Comparison of ENCODE assay signal across 12 cellular contexts in genomic region chr18:68662779-68663178, GRCh38. TPM values are rescaled to one million over a fixed set of nuclear protein-coding genes. Genes with fewer than 3 reads are reported as not detected.
DNase-seq lines count a peak whose midpoint lies in the region; ATAC-seq and TF ChIP-seq lines count a peak whose summit lies in the region.
"Had no signal": no experiment of that assay in that cellular context is flagged by ENCODE, and none has a peak within 500 bp of the region (broad histone marks: within the 10 kb centered on the region; RNA-seq: fewer than 3 reads in every experiment).

No MANE protein-coding gene starts in this region.

- ATAC-seq in HG02852 (IDR thresholded peaks at IDR 0.05; ENCODE audit: unreplicated experiment): no peak
- ATAC-seq: activated T-helper 17 cell treated with anti-CD3 and anti-CD28 coated beads, Interleukin-2, amount 50 U/mL, for 72 hours had no signal

- intact Hi-C loops in MCF 10A (cut with micrococcal nuclease): loop anchor here (10.0 kb wide), 1 partner anchor 1558 kb away; no protein-coding TSS in a partner anchor
- intact Hi-C loops in breast epithelium (cut with DNase I; ENCODE audit: low total_unique reads): no loop called here

- H3K27ac Mint-ChIP-seq in MCF 10A (ENCODE audit: low read depth, unreplicated experiment): no peak overlapping the region
- H3K27ac Mint-ChIP-seq in endodermal cell: no peak overlapping the region
- H3K27ac Mint-ChIP-seq: activated T-helper 17 cell treated with anti-CD3 and anti-CD28 coated beads, Interleukin-2, amount 50 U/mL, for 72 hours; dendritic cell treated with granulocyte-macrophage colony-stimulating factor and Interleukin-4, amounts not matched to agents 40 ng/mL and 50 ng/mL, for 4 days had no signal

- H3K9me3 ChIP-seq in breast epithelium (no peaks in the 10 kb centered on the region), endodermal cell (ENCODE audit: control insufficient read depth, low read length) (no peaks in the 10 kb centered on the region)

- H3K4me3 Mint-ChIP-seq in MCF 10A (ENCODE audit: unreplicated experiment): no peak overlapping the region
- no peak overlapping the region for H3K4me3 Mint-ChIP-seq in endodermal cell
- H3K4me3 Mint-ChIP-seq: activated T-helper 17 cell treated with anti-CD3 and anti-CD28 coated beads, Interleukin-2, amount 50 U/mL, for 72 hours; dendritic cell treated with granulocyte-macrophage colony-stimulating factor and Interleukin-4, amounts not matched to agents 40 ng/mL and 50 ng/mL, for 4 days had no signal

- no peak overlapping the region for H3K9ac ChIP-seq in endodermal cell (ENCODE audit: extremely low read depth, low read length, poor library complexity, severe bottlenecking)

- no peaks in the 10 kb centered on the region for H3K36me3 ChIP-seq in breast epithelium
- no peaks in the 10 kb centered on the region for H3K36me3 ChIP-seq in endodermal cell (ENCODE audit: control insufficient read depth, insufficient read depth, low read length)
- no peaks in the 10 kb centered on the region for H3K36me3 ChIP-seq in H7 (replicated peaks; ENCODE audit: control insufficient read depth, insufficient read depth, low read length)

- H3K27me3 Mint-ChIP-seq in MCF 10A (ENCODE audit: insufficient read depth, unreplicated experiment) (no peaks in the 10 kb centered on the region), endodermal cell (ENCODE audit: insufficient read depth) (no peaks in the 10 kb centered on the region)
- H3K27me3 Mint-ChIP-seq: activated T-helper 17 cell treated with anti-CD3 and anti-CD28 coated beads, Interleukin-2, amount 50 U/mL, for 72 hours; dendritic cell treated with granulocyte-macrophage colony-stimulating factor and Interleukin-4, amounts not matched to agents 40 ng/mL and 50 ng/mL, for 4 days had no signal

- no peak overlapping the region for H3K27ac ChIP-seq in breast epithelium
- no peak overlapping the region for H3K27ac ChIP-seq in endodermal cell (ENCODE audit: low read depth, low read length)
- H3K27ac ChIP-seq: RWPE1 had no signal

- CTCF ChIA-PET in MCF 10A (lab: Yijun Ruan, JAX): no interaction called here

- no peak for TF ChIP-seq POLR2A in breast epithelium (IDR thresholded peaks at IDR 0.05)
- TF ChIP-seq POLR2A in NB4 (IDR thresholded peaks at IDR 0.05; ENCODE audit: extremely low read depth, insufficient read length): no peak

- DNase-seq in MCF 10A (ENCODE audit: unreplicated experiment): peak; percentile 17
- DNase-seq in breast epithelium (ENCODE audit: low spot score in 2 of 2): no peak
- DNase-seq in NB4 (ENCODE audit: low read depth): peak; percentile 7
- no peak for DNase-seq in endodermal cell
- DNase-seq in stromal cell of bone marrow (ENCODE audit: low read depth): peak; percentile 13
- DNase-seq in Ammon's horn (ENCODE audit: low spot score): no peak
- no peak for DNase-seq in H7
- DNase-seq: NCI-H2029 treated with DMSO at 0.1 percent for 48 hours had no signal

- no peaks in the 10 kb centered on the region for H3K4me1 Mint-ChIP-seq in MCF 10A (ENCODE audit: insufficient read depth, unreplicated experiment)
- peaks cover 8% of the 10 kb centered on the region for H3K4me1 Mint-ChIP-seq in endodermal cell
- H3K4me1 Mint-ChIP-seq: activated T-helper 17 cell treated with anti-CD3 and anti-CD28 coated beads, Interleukin-2, amount 50 U/mL, for 72 hours had no signal

- no TSS peak for BruUV-seq in MCF 10A (replicated peaks; lab: Mats Ljungman, UMichigan)

- TF ChIP-seq CTCF in MCF 10A (IDR thresholded peaks at IDR 0.05; ENCODE audit: unreplicated experiment) (no peak), breast epithelium (IDR thresholded peaks at IDR 0.05) (no peak), NB4 (IDR thresholded peaks at IDR 0.05; ENCODE audit: low read depth, low read length) (no peak), endodermal cell (conservative IDR thresholded peaks at IDR 0.05) (peak; percentile 46)

- 79 to 100% methylated on average over 1 to 3 of the region's 4 CpGs for WGBS in endodermal cell (ENCODE audit: insufficient coverage in 1 of 2, insufficient read length in 1 of 2), 2 experiments

- no peaks in the 10 kb centered on the region for H3K27me3 ChIP-seq in breast epithelium
- H3K27me3 ChIP-seq in endodermal cell (ENCODE audit: control insufficient read depth, insufficient read depth, low read length, poor library complexity, severe bottlenecking): no peaks in the 10 kb centered on the region
- no peaks in the 10 kb centered on the region for H3K27me3 ChIP-seq in H7 (ENCODE audit: control insufficient read depth, insufficient read depth, low read length)

- H3K4me3 ChIP-seq in breast epithelium (no peak overlapping the region), NB4 (ENCODE audit: low read depth, low read length) (no peak overlapping the region), endodermal cell (ENCODE audit: low read length) (no peak overlapping the region), H7 (ENCODE audit: insufficient read depth, low read depth, low read length) (no peak overlapping the region)

- H3K36me3 Mint-ChIP-seq in MCF 10A (ENCODE audit: insufficient read depth, unreplicated experiment) (no peaks in the 10 kb centered on the region), endodermal cell (ENCODE audit: low read depth) (no peaks in the 10 kb centered on the region)

- POLR2A ChIA-PET in MCF 10A (lab: Yijun Ruan, JAX): no interaction called here

- no peaks in the 10 kb centered on the region for H3K4me1 ChIP-seq in breast epithelium
- H3K4me1 ChIP-seq in endodermal cell (ENCODE audit: control insufficient read depth, insufficient read depth, low read length): no peaks in the 10 kb centered on the region

- H3K9me3 Mint-ChIP-seq in MCF 10A (ENCODE audit: unreplicated experiment) (peaks cover 2% of the 10 kb centered on the region), endodermal cell (no peaks in the 10 kb centered on the region)
- H3K9me3 Mint-ChIP-seq: activated T-helper 17 cell treated with anti-CD3 and anti-CD28 coated beads, Interleukin-2, amount 50 U/mL, for 72 hours; dendritic cell treated with granulocyte-macrophage colony-stimulating factor and Interleukin-4, amounts not matched to agents 40 ng/mL and 50 ng/mL, for 4 days had no signal

RNA-seq across cellular contexts. Expression of gene TMX3, which starts 52.1 kb away (rescaled TPM):
- 88.7 and 95.0 TPM in 2 replicates for total RNA-seq in MCF 10A (2022)
- total RNA-seq in breast epithelium: 10 to 100 TPM; 41.0 to 55.3 (median 41.3) TPM
- total RNA-seq in endodermal cell: 10 to 100 TPM; 50.7 to 51.2 TPM
- 55.2 TPM for polyA plus RNA-seq in endodermal cell (2013, experiment 1 of 2)
- polyA plus RNA-seq in endodermal cell (2013, experiment 2 of 2): 46.8 TPM
- total RNA-seq in H7 (2014; rRNA removed; shearing (Covaris generic)): 18.6 and 26.9 TPM in 2 replicates

Comparison
In these comparisons a context has a peak if more than half of its experiments do, and no peak if none do; other contexts are left out.
1. DNase-seq: peak in MCF 10A (single experiment), NB4 (single experiment) and stromal cell of bone marrow (single experiment); none in breast epithelium (0 of 2), endodermal cell (single experiment), Ammon's horn (single experiment) and H7 (single experiment).